Comparison of ENCODE assay signal across 8 cellular contexts in genomic region chr4:170138580-170139194, GRCh38. TPM values are rescaled to one million over a fixed set of nuclear protein-coding genes. Genes with fewer than 3 reads are reported as not detected.
DNase-seq lines count a peak whose midpoint lies in the region; ATAC-seq lines count a peak whose summit lies in the region.

No MANE protein-coding gene starts in this region.

- intact Hi-C loops in activated CD4-positive, alpha-beta memory T cell treated with anti-CD3 and anti-CD28 coated beads for 36 hours (cut with micrococcal nuclease): loop anchor here (1.0 kb wide), 1 partner anchor 121 kb away; no protein-coding TSS in a partner anchor

- no peaks in the 10 kb centered on the region for H3K4me1 ChIP-seq in effector memory CD4-positive, alpha-beta T cell (ENCODE audit: control insufficient read depth, insufficient read depth, low read length, poor library complexity, severe bottlenecking)
- no peaks in the 10 kb centered on the region for H3K4me1 ChIP-seq in mesendoderm (ENCODE audit: control insufficient read depth, low read depth, low read length)

- POLR2A ChIA-PET in activated CD4-positive, alpha-beta memory T cell treated with anti-CD3 and anti-CD28 coated beads for 36 hours (lab: Charles Lee): no interaction called here

- no peak overlapping the region for H3K27ac Mint-ChIP-seq in activated CD4-positive, alpha-beta memory T cell treated with anti-CD3 and anti-CD28 coated beads for 36 hours

- H3K27me3 ChIP-seq in effector memory CD4-positive, alpha-beta T cell (replicated peaks; ENCODE audit: control insufficient read depth, insufficient read depth, low read length, poor library complexity, severe bottlenecking): no peaks in the 10 kb centered on the region
- no peaks in the 10 kb centered on the region for H3K27me3 ChIP-seq in mesendoderm (ENCODE audit: insufficient read depth, low read length, poor library complexity)

- WGBS in mesendoderm (ENCODE audit: extremely low coverage, insufficient coverage, low lambda C conversion rate): no CpG with 5 or more reads among the region's 15 CpGs

- H2BK15ac ChIP-seq in mesendoderm (replicated peaks; ENCODE audit: low read depth): no peak overlapping the region

- no peak overlapping the region for H2BK120ac ChIP-seq in mesendoderm (ENCODE audit: low read depth, low read length)

- no peak overlapping the region for H3K4me3 Mint-ChIP-seq in activated CD4-positive, alpha-beta memory T cell treated with anti-CD3 and anti-CD28 coated beads for 36 hours

- ATAC-seq in GM19455 (IDR thresholded peaks at IDR 0.05; ENCODE audit: unreplicated experiment) (peak; percentile 99), HG03558 (IDR thresholded peaks at IDR 0.05; ENCODE audit: extremely low read depth, unreplicated experiment) (peak; percentile 86)

- DNase-seq in COLO668 (lab: John Stamatoyannopoulos, UW; ENCODE audit: unreplicated experiment) (peak; percentile 69), NCI-H774 (lab: John Stamatoyannopoulos, UW) (peak; percentile 10), mesendoderm (peak; percentile 87)
- peak; percentile 76 for DNase-seq in activated CD4-positive, alpha-beta memory T cell treated with anti-CD3 and anti-CD28 coated beads for 36 hours
- DNase-seq in effector memory CD4-positive, alpha-beta T cell: peak in 2 of 3 donors; percentile 13 to 40
- peak; percentile 18 to 34 for DNase-seq in stimulated activated CD8-positive, alpha-beta memory T cell treated with anti-CD3 and anti-CD28 coated beads, Interleukin-2, amount 100 ng/mL, for 1 hour (ENCODE audit: low read depth in 2 of 2)

- no peaks in the 10 kb centered on the region for H3K79me1 ChIP-seq in mesendoderm (ENCODE audit: low read length)

- no peak overlapping the region for H4K5ac ChIP-seq in mesendoderm (ENCODE audit: low read length)

- peaks cover 2% of the 10 kb centered on the region for H3K4me1 Mint-ChIP-seq in activated CD4-positive, alpha-beta memory T cell treated with anti-CD3 and anti-CD28 coated beads for 36 hours (ENCODE audit: low read depth)

- H3K18ac ChIP-seq in mesendoderm (ENCODE audit: low read length): no peak overlapping the region

- H2BK5ac ChIP-seq in mesendoderm (ENCODE audit: low read length): no peak overlapping the region

- H3K79me2 ChIP-seq in mesendoderm (ENCODE audit: control insufficient read depth, insufficient read depth, low read length): no peaks in the 10 kb centered on the region

- H3K23ac ChIP-seq in mesendoderm (ENCODE audit: low read length): no peak overlapping the region

- no peak overlapping the region for H3K27ac ChIP-seq in effector memory CD4-positive, alpha-beta T cell (ENCODE audit: insufficient read depth, low read length, poor library complexity, severe bottlenecking)
- H3K27ac ChIP-seq in mesendoderm (ENCODE audit: low read depth, low read length): no peak overlapping the region

- H3K36me3 ChIP-seq in effector memory CD4-positive, alpha-beta T cell (ENCODE audit: control insufficient read depth, insufficient read depth, low read length): no peaks in the 10 kb centered on the region
- H3K36me3 ChIP-seq in mesendoderm (ENCODE audit: control insufficient read depth, insufficient read depth, low read length): no peaks in the 10 kb centered on the region

- H2AK5ac ChIP-seq in mesendoderm (ENCODE audit: low read length): no peak overlapping the region

- no peaks in the 10 kb centered on the region for H3K27me3 Mint-ChIP-seq in activated CD4-positive, alpha-beta memory T cell treated with anti-CD3 and anti-CD28 coated beads for 36 hours

- H3K56ac ChIP-seq in mesendoderm (ENCODE audit: low read length): no peak overlapping the region

- H3K4me2 ChIP-seq in mesendoderm (ENCODE audit: low read length): no peak overlapping the region

- CTCF ChIA-PET in activated CD4-positive, alpha-beta memory T cell treated with anti-CD3 and anti-CD28 coated beads for 36 hours (lab: Charles Lee): interaction anchor here (1.2 kb wide), 1 partner anchor 10 kb away, joined by 3 read pairs; no protein-coding TSS in a partner anchor

- no peak overlapping the region for H3K9ac ChIP-seq in mesendoderm (ENCODE audit: low read length)

- H3K4me3 ChIP-seq in effector memory CD4-positive, alpha-beta T cell (ENCODE audit: insufficient read depth, low read depth, low read length, poor library complexity, severe bottlenecking): no peak overlapping the region
- H3K4me3 ChIP-seq in mesendoderm (ENCODE audit: low read length): no peak overlapping the region

- H3K9me3 ChIP-seq in effector memory CD4-positive, alpha-beta T cell (ENCODE audit: control insufficient read depth, low read length): no peaks in the 10 kb centered on the region

- H3K9me3 Mint-ChIP-seq in activated CD4-positive, alpha-beta memory T cell treated with anti-CD3 and anti-CD28 coated beads for 36 hours: peaks cover under 1% of the 10 kb centered on the region

- H3K4ac ChIP-seq in mesendoderm (ENCODE audit: low read depth, low read length): no peak overlapping the region

- no peaks in the 10 kb centered on the region for H3K36me3 Mint-ChIP-seq in activated CD4-positive, alpha-beta memory T cell treated with anti-CD3 and anti-CD28 coated beads for 36 hours

- no peak overlapping the region for H4K8ac ChIP-seq in mesendoderm (ENCODE audit: low read depth, low read length)

RNA-seq across cellular contexts. Expression of gene AADAT, which starts 48.9 kb away (rescaled TPM):
- not detected for total RNA-seq in activated CD4-positive, alpha-beta memory T cell treated with anti-CD3 and anti-CD28 coated beads for 36 hours
- 14.2 TPM for polyA plus RNA-seq in mesendoderm (2013, experiment 1 of 2)
- polyA plus RNA-seq in mesendoderm (2013, experiment 2 of 2): 14.7 TPM

Comparison
In these comparisons a context has a peak if more than half of its experiments do, and no peak if none do; other contexts are left out.
1. DNase-seq: peak in every context shown above with its lines; median percentile 87 in mesendoderm; 76 in activated CD4-positive, alpha-beta memory T cell treated with anti-CD3 and anti-CD28 coated beads for 36 hours; 69 in COLO668; 26 in effector memory CD4-positive, alpha-beta T cell; 26 in stimulated activated CD8-positive, alpha-beta memory T cell treated with anti-CD3 and anti-CD28 coated beads, Interleukin-2, amount 100 ng/mL, for 1 hour; 10 in NCI-H774.